ENCODE assay signal across 17 cellular contexts in genomic region chr6:132458887-132459604, GRCh38. TPM values are rescaled to one million over a fixed set of nuclear protein-coding genes. Genes with fewer than 3 reads are reported as not detected.
"Had no signal": no experiment of that assay in that cellular context is flagged by ENCODE, and none has a peak within 500 bp of the region (broad histone marks: within the 10 kb centered on the region; RNA-seq: fewer than 3 reads in every experiment).

No MANE protein-coding gene starts in this region.

- H3K4me3 Mint-ChIP-seq: naive thymus-derived CD8-positive, alpha-beta T cell; type B pancreatic cell had no signal

- H3K36me3 ChIP-seq: ovary had no signal

- H3K9me3 Mint-ChIP-seq: naive thymus-derived CD8-positive, alpha-beta T cell; type B pancreatic cell had no signal

- H3K4me3 ChIP-seq: heart left ventricle, ovary, right atrium auricular region, sigmoid colon, skin epidermis, suprapubic skin, thyroid gland had no signal

- H3K27me3 Mint-ChIP-seq: naive thymus-derived CD8-positive, alpha-beta T cell; type B pancreatic cell had no signal

- ATAC-seq: esophagus mucosa; heart left ventricle; left colon; left ventricle myocardium superior; naive thymus-derived CD8-positive, alpha-beta T cell had no signal

- H3K27ac Mint-ChIP-seq: type B pancreatic cell had no signal

- H3K9me3 ChIP-seq: heart left ventricle, ovary, right atrium auricular region, sigmoid colon, suprapubic skin, thyroid gland had no signal

- DNase-seq: cortex of kidney; effector memory CD4-positive, alpha-beta T cell; heart left ventricle; hippocampal formation; left colon; left ventricle myocardium superior; mesendoderm; naive thymus-derived CD8-positive, alpha-beta T cell; ovary; sigmoid colon; stimulated activated naive CD4-positive, alpha-beta T cell treated with Interleukin-2 at 50 U/mL for 16 hours; thyroid gland had no signal

- H3K4me1 ChIP-seq: sigmoid colon, suprapubic skin, thyroid gland had no signal

- H3K27me3 ChIP-seq: heart left ventricle, ovary, right atrium auricular region, sigmoid colon, suprapubic skin, thyroid gland had no signal

- H3K27ac ChIP-seq: heart left ventricle, ovary, right atrium auricular region, sigmoid colon, skin epidermis, suprapubic skin, thyroid gland had no signal

RNA-seq across cellular contexts. Expression of gene MOXD1, which starts 57.8 kb away (rescaled TPM):
- polyA plus RNA-seq: naive thymus-derived CD8-positive, alpha-beta T cell had no signal
